In the genomic region with DNA sequence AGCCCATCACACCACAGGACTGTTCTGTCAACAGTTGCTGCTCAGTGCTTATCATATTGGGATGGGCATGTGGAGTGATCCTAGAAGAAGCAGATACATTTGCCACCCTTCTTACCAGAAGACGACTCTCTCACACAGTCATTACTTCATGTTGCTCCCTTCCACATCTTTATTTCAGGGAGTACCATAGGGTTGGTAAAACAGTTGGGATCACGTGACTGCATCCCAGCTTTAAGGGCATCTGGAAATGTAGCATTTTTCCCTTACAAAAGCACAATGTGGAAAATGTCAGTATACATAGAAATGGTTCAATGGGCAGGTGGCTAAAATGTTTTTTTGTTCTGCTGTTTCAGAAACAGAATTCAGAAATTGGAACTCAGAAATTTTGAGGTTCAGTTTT, we compare ENCODE assay signal across 9 cellular contexts.
"Had no signal": no experiment of that assay in that cellular context is flagged by ENCODE, and none has a peak within 500 bp of the region (broad histone marks: within the 10 kb centered on the region; RNA-seq: fewer than 3 reads in every experiment).

No MANE protein-coding gene starts in this region.

- ATAC-seq: GM23338, HCT116 had no signal

- H3K4me2 ChIP-seq: GM23338, KMS-11 had no signal

- H3K27ac ChIP-seq: HL-60, KMS-11 had no signal

- DNase-seq: H7, HFFc6, Karpas-422, KBM-7 had no signal

- H3K9ac ChIP-seq: KMS-11 had no signal

- H2AFZ ChIP-seq: GM23338 had no signal

- H3K9me3 ChIP-seq: HAP-1 had no signal

- H3K4me1 ChIP-seq: HAP-1 had no signal

- H3K36me3 ChIP-seq: HAP-1 had no signal

- H3K4me3 ChIP-seq: GM23338, HAP-1 had no signal
